ENCODE assay signal across 1 cellular context in genomic region chr2:236085647-236086046, GRCh38.
TF ChIP-seq lines count a peak whose summit lies in the region.

No MANE protein-coding gene starts in this region.

TF ChIP-seq in SK-N-SH treated with all-trans-retinoic acid at 6 μM for 48 hours, 23 proteins besides CTCF, POLR2A, EP300 and RAD21 (continued from another document):
- TF ChIP-seq, protein P1, sequence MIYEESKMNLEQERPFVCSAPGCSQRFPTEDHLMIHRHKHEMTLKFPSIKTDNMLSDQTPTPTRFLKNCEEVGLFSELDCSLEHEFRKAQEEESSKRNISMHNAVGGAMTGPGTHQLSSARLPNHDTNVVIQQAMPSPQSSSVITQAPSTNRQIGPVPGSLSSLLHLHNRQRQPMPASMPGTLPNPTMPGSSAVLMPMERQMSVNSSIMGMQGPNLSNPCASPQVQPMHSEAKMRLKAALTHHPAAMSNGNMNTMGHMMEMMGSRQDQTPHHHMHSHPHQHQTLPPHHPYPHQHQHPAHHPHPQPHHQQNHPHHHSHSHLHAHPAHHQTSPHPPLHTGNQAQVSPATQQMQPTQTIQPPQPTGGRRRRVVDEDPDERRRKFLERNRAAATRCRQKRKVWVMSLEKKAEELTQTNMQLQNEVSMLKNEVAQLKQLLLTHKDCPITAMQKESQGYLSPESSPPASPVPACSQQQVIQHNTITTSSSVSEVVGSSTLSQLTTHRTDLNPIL (CRISPR knock-in tag; IDR thresholded peaks at IDR 0.05; ENCODE audit: low read depth): no peak
